In the genomic region with DNA sequence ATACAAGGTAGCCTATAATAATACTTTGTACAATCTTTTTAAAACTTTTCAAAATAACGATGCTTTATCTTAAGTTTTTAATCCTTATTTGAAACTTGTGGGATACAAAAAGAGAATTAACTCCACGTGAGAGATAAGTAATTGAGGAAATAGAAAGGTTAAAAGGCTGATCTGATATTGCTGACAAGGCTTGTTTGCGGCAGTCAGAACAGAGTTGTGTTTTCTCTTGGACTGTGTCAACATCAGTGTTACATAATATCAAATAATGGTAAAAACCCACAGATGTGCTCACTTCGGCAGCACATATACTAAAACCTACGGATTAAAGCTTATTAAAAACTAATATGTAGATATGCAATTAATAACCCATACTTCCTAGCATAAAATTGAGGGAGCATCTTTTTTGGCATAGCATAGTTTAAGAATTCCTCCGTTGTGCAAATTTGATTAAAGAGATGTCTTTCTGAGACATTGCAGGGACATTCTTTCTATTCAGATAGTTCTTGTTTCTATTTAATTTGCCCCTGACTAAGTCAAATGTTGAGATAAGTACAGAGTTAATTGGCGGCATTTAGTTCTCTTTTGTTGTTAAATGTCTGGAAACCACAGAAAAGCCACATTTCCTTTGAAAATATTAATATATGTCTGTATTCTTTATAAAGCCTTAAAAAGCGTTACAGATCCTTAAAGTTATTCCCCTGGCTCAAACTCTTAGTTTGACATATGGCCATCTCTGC, we compare ENCODE assay signal across 23 cellular contexts.
DNase-seq lines count a peak whose midpoint lies in the region; FAIRE-seq and TF ChIP-seq lines count a peak whose summit lies in the region.
"Had no signal": no experiment of that assay in that cellular context is flagged by ENCODE, and none has a peak within 500 bp of the region (broad histone marks: within the 10 kb centered on the region; RNA-seq: fewer than 3 reads in every experiment).

No MANE protein-coding gene starts in this region.

- TF ChIP-seq CTCF in hepatocyte (IDR thresholded peaks at IDR 0.05; ENCODE audit: poor library complexity), result no peak

- no peak for FAIRE-seq in small intestine (lab: Jason Lieb, UNC)
- FAIRE-seq in frontal cortex (lab: Jason Lieb, UNC), result no peak
- FAIRE-seq: colon, GM12891, GM19239 had no signal

- no peak overlapping the region for H3K4me3 ChIP-seq in SK-N-MC
- no peak overlapping the region for H3K4me3 ChIP-seq in hepatocyte
- no peak overlapping the region for H3K4me3 ChIP-seq in small intestine (ENCODE audit: low read depth in 1 of 2, low read length in 2 of 2)
- H3K4me3 ChIP-seq: breast epithelium, sigmoid colon had no signal

- H3K9me3 ChIP-seq in SK-N-MC (ENCODE audit: low read depth, low read length) (no peaks in the 10 kb centered on the region), hepatocyte (ENCODE audit: low read depth) (no peaks in the 10 kb centered on the region), small intestine (ENCODE audit: control insufficient read depth, low read depth) (no peaks in the 10 kb centered on the region)
- H3K9me3 ChIP-seq: breast epithelium, sigmoid colon had no signal

- H3K36me3 ChIP-seq in SK-N-MC (ENCODE audit: insufficient read depth, low read length), result peaks cover 4% of the 10 kb centered on the region; the same call in 1 of the 2 replicates
- H3K36me3 ChIP-seq in hepatocyte (replicated peaks; ENCODE audit: insufficient read depth, low read depth), result no peaks in the 10 kb centered on the region
- H3K36me3 ChIP-seq in small intestine (ENCODE audit: control insufficient read depth in 2 of 2, insufficient read depth in 2 of 2, low read length in 2 of 2), result peaks cover 0 to 2% of the 10 kb centered on the region in 2 donors
- H3K36me3 ChIP-seq: breast epithelium had no signal

- WGBS in hepatocyte (ENCODE audit: low lambda C conversion rate, missing lambda C conversion rate), result 45% methylated on average over 8 of the region's 8 CpGs
- WGBS in small intestine, 3 donors, result 49 to 54% (median 52%) methylated on average over 8 of the region's 8 CpGs

- H3K4me1 ChIP-seq in hepatocyte (ENCODE audit: insufficient read depth), result peaks cover 15% of the 10 kb centered on the region
- no peaks in the 10 kb centered on the region for H3K4me1 ChIP-seq in small intestine (ENCODE audit: control insufficient read depth in 2 of 2, insufficient read depth in 1 of 2, low read depth in 1 of 2, low read length in 1 of 2)
- H3K4me1 ChIP-seq: breast epithelium had no signal

- H3K9ac ChIP-seq in SK-N-MC (ENCODE audit: insufficient read length), result no peak overlapping the region

- H2AFZ ChIP-seq in hepatocyte, result no peak overlapping the region

- peak overlapping the region; percentile 48 for H3K4me2 ChIP-seq in hepatocyte

- no peaks in the 10 kb centered on the region for H3K9me2 ChIP-seq in hepatocyte (replicated peaks; ENCODE audit: insufficient read depth)

- H3K27ac ChIP-seq in SK-N-MC (no peak overlapping the region), hepatocyte (no peak overlapping the region), small intestine (ENCODE audit: low read depth in 1 of 2, low read length in 1 of 2) (no peak overlapping the region)
- H3K27ac ChIP-seq: breast epithelium, sigmoid colon had no signal

- H3K79me2 ChIP-seq in hepatocyte, result no peaks in the 10 kb centered on the region

- H3K27me3 ChIP-seq in hepatocyte, result no peaks in the 10 kb centered on the region
- no peaks in the 10 kb centered on the region for H3K27me3 ChIP-seq in small intestine (ENCODE audit: control insufficient read depth in 2 of 2, insufficient read depth in 2 of 2, low read length in 2 of 2)
- H3K27me3 ChIP-seq: breast epithelium, sigmoid colon had no signal

- no peaks in the 10 kb centered on the region for H4K20me1 ChIP-seq in hepatocyte (ENCODE audit: insufficient read depth, poor library complexity, severe bottlenecking)

- DNase-seq in HuH-7 (ENCODE audit: low spot score), result peak; percentile 45
- DNase-seq in SK-N-MC (ENCODE audit: low read depth, low spot score), result peak; percentile 60
- no peak for DNase-seq in hepatocyte (ENCODE audit: low spot score)
- peak; percentile 21 for DNase-seq in small intestine
- DNase-seq in middle frontal gyrus (ENCODE audit: extremely low spot score, low spot score), result no peak
- DNase-seq in stimulated activated CD4-positive, alpha-beta T cell treated with anti-CD3 and anti-CD28 coated beads, Interleukin-15, amount 100 ng/mL, for 24 hours, result no peak
- DNase-seq in frontal cortex (ENCODE audit: low spot score in 2 of 2), result no peak
- DNase-seq: activated CD4-positive, CD25-positive, alpha-beta regulatory T cell treated with anti-CD3 and anti-CD28 coated beads, Interleukin-2, amount 50 U/mL, for 72 hours; activated CD8-positive, alpha-beta T cell treated with anti-CD3 and anti-CD28 coated beads for 36 hours; COR-L47; DMS79; endodermal cell; kidney glomerular epithelial cell; naive thymus-derived CD8-positive, alpha-beta T cell; NCI-H2081 treated with DMSO at 0.1 percent for 48 hours; NCI-H510A; RPMI8226; sigmoid colon; T1000 had no signal

Comparison
In these comparisons a context has a peak if more than half of its experiments do, and no peak if none do; other contexts are left out.
1. DNase-seq: peak in HuH-7 (single experiment), SK-N-MC (single experiment) and small intestine (single experiment); none in hepatocyte (single experiment), middle frontal gyrus (single experiment), stimulated activated CD4-positive, alpha-beta T cell treated with anti-CD3 and anti-CD28 coated beads, Interleukin-15, amount 100 ng/mL, for 24 hours (single experiment) and frontal cortex (0 of 2).